30 cellular contexts compared by ENCODE assay signal in genomic region chr2:85168984-85169383, GRCh38.
"Had no signal": no experiment of that assay in that cellular context is flagged by ENCODE, and none has a peak within 500 bp of the region (broad histone marks: within the 10 kb centered on the region; RNA-seq: fewer than 3 reads in every experiment).

No MANE protein-coding gene starts in this region.

- H3K4me1 Mint-ChIP-seq: naive B cell; stimulated activated memory B cell treated with anti-CD40 and anti-IgM and Interleukin-4, amounts not matched to agents 10 μg/mL and 1 μg/mL and 100 μg/mL, for 72 hours had no signal

- H3K4me3 ChIP-seq: colonic mucosa, esophagus squamous epithelium, heart right ventricle, left ventricle myocardium inferior, lung, mucosa of descending colon, pancreas, smooth muscle cell, thoracic aorta, tibial nerve, upper lobe of left lung, uterus had no signal

- H3K4me1 ChIP-seq: colonic mucosa, pancreas had no signal

- ATAC-seq: heart right ventricle; left cardiac atrium; mucosa of descending colon; pancreas; sciatic nerve; stimulated activated memory B cell treated with anti-CD40 and anti-IgM and Interleukin-4, amounts not matched to agents 10 μg/mL and 1 μg/mL and 100 μg/mL, for 72 hours; stimulated activated naive CD8-positive, alpha-beta T cell treated with anti-CD3 and anti-CD28 coated beads, Interleukin-15, Interleukin-2, amounts not matched to agents 100 U/mL and 50 U/mL, for 24 hours had no signal

- H3K36me3 ChIP-seq: colonic mucosa, esophagus squamous epithelium, left ventricle myocardium inferior, neutrophil, pancreas, thoracic aorta, tibial nerve, upper lobe of left lung, uterus had no signal

- H3K9me3 ChIP-seq: colonic mucosa, esophagus squamous epithelium, left ventricle myocardium inferior, mucosa of descending colon, neutrophil, pancreas, thoracic aorta, tibial nerve, upper lobe of left lung, uterus had no signal

- H3K36me3 Mint-ChIP-seq: natural killer cell treated with Interleukin-12 subunit alpha and Interleukin-12 subunit beta and Interleukin-15 and Interleukin-18, amount 100 ng/mL, for 72 hours; stimulated activated memory B cell treated with anti-CD40 and anti-IgM and Interleukin-4, amounts not matched to agents 10 μg/mL and 1 μg/mL and 100 μg/mL, for 72 hours had no signal

- H3K9me3 Mint-ChIP-seq: mesothelial cell of epicardium; natural killer cell treated with Interleukin-12 subunit alpha and Interleukin-12 subunit beta and Interleukin-15 and Interleukin-18, amount 100 ng/mL, for 72 hours; neural crest cell had no signal

- DNase-seq: colonic mucosa; effector memory CD4-positive, alpha-beta T cell; esophagus squamous epithelium; foreskin melanocyte; glutamatergic neuron; heart right ventricle; hippocampal formation; left cardiac atrium; left ventricle myocardium inferior; mucosa of descending colon; naive B cell; pancreas; stimulated activated CD4-positive, alpha-beta T cell treated with anti-CD3 and anti-CD28 coated beads, Interleukin-4, amount 100 ng/mL, for 4 hours; stimulated activated naive CD8-positive, alpha-beta T cell treated with anti-CD3 and anti-CD28 coated beads, Interleukin-15, Interleukin-2, amounts not matched to agents 100 U/mL and 50 U/mL, for 24 hours; substantia nigra had no signal

- H3K4me2 ChIP-seq: smooth muscle cell had no signal

- H3K27me3 ChIP-seq: colonic mucosa, esophagus squamous epithelium, heart right ventricle, neutrophil, pancreas, tibial nerve, upper lobe of left lung, uterus had no signal

- H3K27ac Mint-ChIP-seq: dendritic cell treated with granulocyte-macrophage colony-stimulating factor and Interleukin-4, amounts not matched to agents 40 ng/mL and 50 ng/mL, for 4 days; memory B cell; mesothelial cell of epicardium; natural killer cell treated with Interleukin-12 subunit alpha and Interleukin-12 subunit beta and Interleukin-15 and Interleukin-18, amount 100 ng/mL, for 72 hours; progenitor cell of endocrine pancreas; stimulated activated memory B cell treated with anti-CD40 and anti-IgM and Interleukin-4, amounts not matched to agents 10 μg/mL and 1 μg/mL and 100 μg/mL, for 72 hours had no signal

- H3K27me3 Mint-ChIP-seq: progenitor cell of endocrine pancreas had no signal

- H3K27ac ChIP-seq: colonic mucosa, esophagus squamous epithelium, heart right ventricle, left ventricle myocardium inferior, neutrophil, pancreas, thoracic aorta, tibial nerve, uterus had no signal

- H3K4me3 Mint-ChIP-seq: dendritic cell treated with granulocyte-macrophage colony-stimulating factor and Interleukin-4, amounts not matched to agents 40 ng/mL and 50 ng/mL, for 4 days; memory B cell; mesothelial cell of epicardium; naive B cell; natural killer cell treated with Interleukin-12 subunit alpha and Interleukin-12 subunit beta and Interleukin-15 and Interleukin-18, amount 100 ng/mL, for 72 hours; neural crest cell; stimulated activated memory B cell treated with anti-CD40 and anti-IgM and Interleukin-4, amounts not matched to agents 10 μg/mL and 1 μg/mL and 100 μg/mL, for 72 hours had no signal
